ENCODE assay signal across 14 cellular contexts in genomic region chr19:43311256-43311655, GRCh38. TPM values are rescaled to one million over a fixed set of nuclear protein-coding genes. Genes with fewer than 3 reads are reported as not detected.
DNase-seq lines count a peak whose midpoint lies in the region; ATAC-seq lines count a peak whose summit lies in the region.
"Had no signal": no experiment of that assay in that cellular context is flagged by ENCODE, and none has a peak within 500 bp of the region (broad histone marks: within the 10 kb centered on the region; RNA-seq: fewer than 3 reads in every experiment).

No MANE protein-coding gene starts in this region.

- in situ Hi-C loops in G401 (cut with HindIII; ENCODE audit: low sequenced_read_pairs) = no loop called here

- no peak for ATAC-seq in GM18517 (IDR thresholded peaks at IDR 0.05; ENCODE audit: unreplicated experiment)
- ATAC-seq: A549; CD8-positive, alpha-beta T cell had no signal

- DNase-seq in G401 (ENCODE audit: low spot score) (peak; percentile 53), NCI-H82 treated with DMSO at 0.1 percent for 48 hours (lab: John Stamatoyannopoulos, UW; ENCODE audit: unreplicated experiment) (peak; percentile 52), cerebellar cortex (ENCODE audit: low spot score) (peak; percentile 81), EL (no peak)
- DNase-seq: AML-193; Caco-2; Calu3; CD4-positive, alpha-beta T cell; CD8-positive, alpha-beta T cell; DMS79 treated with DMSO at 0.1 percent for 48 hours; GF-D8 had no signal

RNA-seq across cellular contexts. Expression of gene PSG9, which starts 41.9 kb away (rescaled TPM):
- total RNA-seq in G401 (2014; rRNA removed; shearing (Covaris generic)) = 85.9 and 103 TPM in 2 replicates
- total RNA-seq: B cell; Caco-2; CD4-positive, alpha-beta T cell; CD8-positive, alpha-beta T cell had no signal

RNA-seq across cellular contexts. Expression of gene CD177, which starts 42.2 kb away (rescaled TPM):
- total RNA-seq in G401 (2014; rRNA removed; shearing (Covaris generic)) = 443 and 498 TPM in 2 replicates
- total RNA-seq: B cell; Caco-2; CD4-positive, alpha-beta T cell; CD8-positive, alpha-beta T cell had no signal
